8 cellular contexts compared by ENCODE assay signal in the genomic region with DNA sequence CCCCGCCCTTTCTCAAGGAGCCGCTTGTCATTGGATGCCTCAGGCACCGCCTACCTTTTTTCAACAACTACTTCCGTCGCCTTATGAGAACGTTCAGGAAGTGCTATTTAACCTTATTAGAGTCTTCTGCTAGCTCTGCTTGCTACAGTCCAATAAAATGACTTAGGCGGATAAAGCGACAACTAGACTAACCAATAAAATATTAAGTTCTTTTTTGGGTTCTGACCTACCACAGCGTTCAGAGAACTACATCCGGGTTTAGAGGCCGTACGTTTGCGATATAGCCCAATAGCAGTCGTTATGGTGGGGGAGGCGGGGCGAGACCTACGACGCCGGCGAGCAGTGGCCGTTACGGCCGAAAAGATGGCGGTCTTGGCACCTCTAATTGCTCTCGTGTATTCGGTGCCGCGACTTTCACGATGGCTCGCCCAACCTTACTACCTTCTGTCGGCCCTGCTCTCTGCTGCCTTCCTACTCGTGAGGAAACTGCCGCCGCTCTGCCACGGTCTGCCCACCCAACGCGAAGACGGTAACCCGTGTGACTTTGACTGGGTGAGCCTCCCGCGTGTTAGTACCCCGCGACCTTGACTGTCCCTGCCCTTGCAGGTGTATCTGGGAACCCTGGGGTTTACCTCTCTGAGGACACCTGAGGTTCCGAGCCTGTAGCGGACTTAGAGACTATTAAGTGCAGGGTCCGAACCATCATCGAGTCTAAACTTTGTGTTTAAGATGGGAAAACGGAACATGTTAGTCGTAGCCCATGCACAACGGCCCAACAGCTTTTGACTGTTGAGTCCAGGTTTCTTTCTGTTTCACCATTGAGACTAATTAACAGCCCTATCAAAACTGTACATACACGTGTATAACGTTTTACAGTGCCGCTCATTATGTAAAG. TPM values are rescaled to one million over a fixed set of nuclear protein-coding genes. Genes with fewer than 3 reads are reported as not detected.
A peak's percentile ranks its signal among the peaks of the same experiment; 100 is the strongest.
DNase-seq lines count a peak whose midpoint lies in the region; ATAC-seq and TF ChIP-seq lines count a peak whose summit lies in the region.

A gene with protein sequence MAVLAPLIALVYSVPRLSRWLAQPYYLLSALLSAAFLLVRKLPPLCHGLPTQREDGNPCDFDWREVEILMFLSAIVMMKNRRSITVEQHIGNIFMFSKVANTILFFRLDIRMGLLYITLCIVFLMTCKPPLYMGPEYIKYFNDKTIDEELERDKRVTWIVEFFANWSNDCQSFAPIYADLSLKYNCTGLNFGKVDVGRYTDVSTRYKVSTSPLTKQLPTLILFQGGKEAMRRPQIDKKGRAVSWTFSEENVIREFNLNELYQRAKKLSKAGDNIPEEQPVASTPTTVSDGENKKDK (plus strand): TSS at position 338 of the 895 bp plus-strand sequence. CDS start 26 bp downstream, at position 364.

- TF ChIP-seq CTCF in prostate gland (IDR thresholded peaks at IDR 0.05): no peak

- no peak for TF ChIP-seq POLR2A in prostate gland (IDR thresholded peaks at IDR 0.05)

- H3K4me3 ChIP-seq in prostate gland (peak within 1 kb of the TSS; percentile 81 to 96), urinary bladder (ENCODE audit: low read depth, low read length) (peak within 1 kb of the TSS; percentile 89)

- peak within 1 kb of the TSS; percentile 93 for H3K27ac ChIP-seq in angular gyrus (ENCODE audit: low read depth, low read length)
- peak within 1 kb of the TSS; percentile 89 to 93 for H3K27ac ChIP-seq in prostate gland
- H3K27ac ChIP-seq in urinary bladder (ENCODE audit: low read depth): peak within 1 kb of the TSS; percentile 76

- H3K27me3 ChIP-seq in prostate gland (replicated peaks; ENCODE audit: insufficient read depth): no peaks in the 10 kb centered on the region

- intact Hi-C loops in left ventricle myocardium superior (cut with micrococcal nuclease): loop anchor here (2.0 kb wide), 1 partner anchor 44 kb away; a partner anchor contains a TSS
- intact Hi-C loops in prostate gland (cut with DNase I): loop anchor here (2.0 to 5.0 kb wide), 2 partner anchors 28 to 45 kb away; a partner anchor contains a TSS

- ATAC-seq in GM18498 (IDR thresholded peaks at IDR 0.05; ENCODE audit: unreplicated experiment) (peak; percentile 96), HG02938 (IDR thresholded peaks at IDR 0.05; ENCODE audit: unreplicated experiment) (peak; percentile 95), left ventricle myocardium superior (peak; percentile 97)

- H3K4me1 ChIP-seq in prostate gland (replicated peaks) (peaks cover 2% of the 10 kb centered on the region), urinary bladder (ENCODE audit: insufficient read depth) (no peaks in the 10 kb centered on the region)

- H3K36me3 ChIP-seq in prostate gland (no peaks in the 10 kb centered on the region), urinary bladder (ENCODE audit: insufficient read depth) (no peaks in the 10 kb centered on the region)

- no peaks in the 10 kb centered on the region for H3K9me3 ChIP-seq in prostate gland

- WGBS in prostate gland: under 1% methylated on average over 52 of the region's 53 CpGs
- under 1% methylated on average over 53 of the region's 53 CpGs for WGBS in urinary bladder

- peak; percentile 96 to 97 for DNase-seq in NCI-H187 (lab: John Stamatoyannopoulos, UW)
- peak; percentile 73 to 99 (median 86) for DNase-seq in T-helper 2 cell
- peak; percentile 94 for DNase-seq in left ventricle myocardium superior
- DNase-seq in prostate gland (ENCODE audit: low spot score): peak; percentile 95

RNA-seq across cellular contexts. Expression of the gene that starts here (rescaled TPM):
- 65.6 TPM for total RNA-seq in left ventricle myocardium superior
- total RNA-seq in prostate gland: 10 to 100 TPM; 80.8 to 84.4 TPM
- total RNA-seq in urinary bladder: 52.0 TPM
- 68.9 TPM for polyA plus RNA-seq in urinary bladder

Comparison
In these comparisons a context has a peak if more than half of its experiments do, and no peak if none do; other contexts are left out.
1. Peak in every context shown above with its lines: DNase-seq, ATAC-seq, H3K4me3 ChIP-seq and H3K27ac ChIP-seq.